In the genomic region with DNA sequence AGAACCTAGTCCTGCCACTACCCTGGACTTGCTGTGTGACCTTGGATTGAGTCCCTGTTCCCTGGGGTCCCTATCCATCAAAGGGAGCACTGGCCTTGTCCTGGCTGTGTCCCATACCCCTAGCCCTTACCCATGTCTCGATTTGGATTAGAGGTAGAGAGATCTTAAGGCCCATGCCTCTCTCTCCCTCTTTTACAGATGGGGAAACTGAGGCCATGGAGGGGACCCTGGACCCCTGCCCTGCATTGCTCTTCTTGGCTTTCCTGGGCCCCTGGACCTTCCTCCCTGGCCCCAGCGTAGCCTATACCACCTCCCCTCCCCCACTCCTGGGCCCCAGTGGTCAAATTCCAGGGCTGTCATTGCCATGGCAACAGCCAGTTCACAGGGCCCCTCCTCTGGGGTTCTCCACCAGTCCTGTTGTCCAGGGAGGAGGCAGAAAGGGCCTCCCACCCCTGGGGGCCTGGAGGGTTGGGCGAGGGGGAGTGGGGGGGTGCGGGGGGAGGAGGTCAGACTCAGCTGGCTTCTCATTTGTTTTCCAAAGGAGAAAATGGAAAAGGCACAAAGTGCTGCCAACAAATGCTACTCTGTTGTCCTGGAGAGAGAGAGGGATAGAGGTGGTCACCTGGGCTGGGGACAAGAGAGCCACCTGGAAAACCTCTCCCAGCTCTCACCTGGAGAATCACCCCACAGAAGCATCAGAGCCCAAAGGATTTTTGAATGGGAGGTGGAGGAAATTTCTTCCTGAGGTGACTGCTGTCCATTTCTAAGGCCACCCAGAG, we compare ENCODE assay signal across 1 cellular context.
TF ChIP-seq lines count a peak whose summit lies in the region.

No MANE protein-coding gene starts in this region.

TF ChIP-seq in HepG2, 621 proteins besides CTCF, POLR2A, EP300 and RAD21 (continued from another document and continues in another):
- TF ChIP-seq NONO (IDR thresholded peaks at IDR 0.05) (no peak), NONO (CRISPR knock-in tag; conservative IDR thresholded peaks at IDR 0.05) (no peak; the same call in 1 of the 2 replicates), ZNF615 (CRISPR knock-in tag; IDR thresholded peaks at IDR 0.05; ENCODE audit: borderline replicate concordance) (no peak), ZNF430 (CRISPR knock-in tag; IDR thresholded peaks at IDR 0.05) (no peak), ZNF737 (CRISPR knock-in tag; IDR thresholded peaks at IDR 0.05; ENCODE audit: borderline replicate concordance) (no peak), PCBP2 (optimal IDR thresholded peaks at IDR 0.05; ENCODE audit: low read depth, low read length, poor library complexity, severe bottlenecking) (no peak), ZNF788 (CRISPR knock-in tag; IDR thresholded peaks at IDR 0.05; ENCODE audit: borderline replicate concordance) (peak; percentile 67; the same call in 1 of the 2 replicates), ZNF670 (CRISPR knock-in tag; IDR thresholded peaks at IDR 0.05; ENCODE audit: borderline replicate concordance) (peak; percentile 29; the same call in 1 of the 2 replicates), PHB2 (IDR thresholded peaks at IDR 0.05; ENCODE audit: partially characterized antibody) (no peak), CREM (IDR thresholded peaks at IDR 0.05) (peak; percentile 62; the same call in 1 of the 2 replicates), CREM (CRISPR knock-in tag; IDR thresholded peaks at IDR 0.05) (no peak), KLF12 (CRISPR knock-in tag; IDR thresholded peaks at IDR 0.05; ENCODE audit: borderline replicate concordance) (no peak), MTA3 (CRISPR knock-in tag; IDR thresholded peaks at IDR 0.05) (no peak), NFIC (IDR thresholded peaks at IDR 0.05; ENCODE audit: low read length) (0 out of 2 replicates have a peak, but pooled peaks have one; percentile 26), JUN (CRISPR knock-in tag; IDR thresholded peaks at IDR 0.05) (no peak), FOXC1 (CRISPR knock-in tag; IDR thresholded peaks at IDR 0.05; ENCODE audit: borderline replicate concordance) (no peak), SETDB1 (CRISPR knock-in tag; IDR thresholded peaks at IDR 0.05; ENCODE audit: borderline replicate concordance) (no peak), ZNF232 (CRISPR knock-in tag; IDR thresholded peaks at IDR 0.05; ENCODE audit: borderline replicate concordance) (no peak), ERF (CRISPR knock-in tag; IDR thresholded peaks at IDR 0.05) (0 out of 2 replicates have a peak, but pooled peaks have one; percentile 56), ZNF747 (CRISPR knock-in tag; IDR thresholded peaks at IDR 0.05; ENCODE audit: borderline replicate concordance) (peak; percentile 65; the same call in 1 of the 2 replicates), SATB2 (CRISPR knock-in tag; IDR thresholded peaks at IDR 0.05) (no peak), EEA1 (CRISPR knock-in tag; IDR thresholded peaks at IDR 0.05; ENCODE audit: borderline replicate concordance) (no peak), ZNF17 (CRISPR knock-in tag; IDR thresholded peaks at IDR 0.05) (no peak), ZFP90 (CRISPR knock-in tag; IDR thresholded peaks at IDR 0.05; ENCODE audit: borderline replicate concordance) (no peak; the same call in 1 of the 2 replicates), HOXA7 (CRISPR knock-in tag; IDR thresholded peaks at IDR 0.05) (no peak), TP53 (CRISPR knock-in tag; conservative IDR thresholded peaks at IDR 0.05) (no peak), MTF1 (CRISPR knock-in tag; IDR thresholded peaks at IDR 0.05) (no peak), ZNF484 (CRISPR knock-in tag; IDR thresholded peaks at IDR 0.05; ENCODE audit: borderline replicate concordance, low read depth) (no peak), ETV5 (CRISPR knock-in tag; IDR thresholded peaks at IDR 0.05; ENCODE audit: borderline replicate concordance) (no peak; the same call in 1 of the 2 replicates), ZNF432 (CRISPR knock-in tag; IDR thresholded peaks at IDR 0.05; ENCODE audit: borderline replicate concordance) (no peak), HES4 (CRISPR knock-in tag; IDR thresholded peaks at IDR 0.05; ENCODE audit: borderline replicate concordance) (peak; percentile 63; the same call in 1 of the 2 replicates), SMARCC2 (IDR thresholded peaks at IDR 0.05) (no peak), ZNF878 (CRISPR knock-in tag; IDR thresholded peaks at IDR 0.05) (no peak), ZNF557 (CRISPR knock-in tag; IDR thresholded peaks at IDR 0.05) (no peak), CCAR2 (optimal IDR thresholded peaks at IDR 0.05; ENCODE audit: low read depth, low read length) (no peak), TAF1 (CRISPR knock-in tag; IDR thresholded peaks at IDR 0.05) (no peak), MEIS2 (CRISPR knock-in tag; IDR thresholded peaks at IDR 0.05) (peak; percentile 79), HNF4G (IDR thresholded peaks at IDR 0.05; ENCODE audit: borderline replicate concordance, low read depth, low read length) (peak; percentile 99), HNF4G (CRISPR knock-in tag; IDR thresholded peaks at IDR 0.05; ENCODE audit: borderline replicate concordance, low read depth) (peak; percentile 89; the same call in 1 of the 2 replicates), KLF11 (CRISPR knock-in tag; IDR thresholded peaks at IDR 0.05) (no peak)
- TF ChIP-seq, protein P1, sequence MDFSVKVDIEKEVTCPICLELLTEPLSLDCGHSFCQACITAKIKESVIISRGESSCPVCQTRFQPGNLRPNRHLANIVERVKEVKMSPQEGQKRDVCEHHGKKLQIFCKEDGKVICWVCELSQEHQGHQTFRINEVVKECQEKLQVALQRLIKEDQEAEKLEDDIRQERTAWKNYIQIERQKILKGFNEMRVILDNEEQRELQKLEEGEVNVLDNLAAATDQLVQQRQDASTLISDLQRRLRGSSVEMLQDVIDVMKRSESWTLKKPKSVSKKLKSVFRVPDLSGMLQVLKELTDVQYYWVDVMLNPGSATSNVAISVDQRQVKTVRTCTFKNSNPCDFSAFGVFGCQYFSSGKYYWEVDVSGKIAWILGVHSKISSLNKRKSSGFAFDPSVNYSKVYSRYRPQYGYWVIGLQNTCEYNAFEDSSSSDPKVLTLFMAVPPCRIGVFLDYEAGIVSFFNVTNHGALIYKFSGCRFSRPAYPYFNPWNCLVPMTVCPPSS (IDR thresholded peaks at IDR 0.05): no peak
- TF ChIP-seq, protein P2, sequence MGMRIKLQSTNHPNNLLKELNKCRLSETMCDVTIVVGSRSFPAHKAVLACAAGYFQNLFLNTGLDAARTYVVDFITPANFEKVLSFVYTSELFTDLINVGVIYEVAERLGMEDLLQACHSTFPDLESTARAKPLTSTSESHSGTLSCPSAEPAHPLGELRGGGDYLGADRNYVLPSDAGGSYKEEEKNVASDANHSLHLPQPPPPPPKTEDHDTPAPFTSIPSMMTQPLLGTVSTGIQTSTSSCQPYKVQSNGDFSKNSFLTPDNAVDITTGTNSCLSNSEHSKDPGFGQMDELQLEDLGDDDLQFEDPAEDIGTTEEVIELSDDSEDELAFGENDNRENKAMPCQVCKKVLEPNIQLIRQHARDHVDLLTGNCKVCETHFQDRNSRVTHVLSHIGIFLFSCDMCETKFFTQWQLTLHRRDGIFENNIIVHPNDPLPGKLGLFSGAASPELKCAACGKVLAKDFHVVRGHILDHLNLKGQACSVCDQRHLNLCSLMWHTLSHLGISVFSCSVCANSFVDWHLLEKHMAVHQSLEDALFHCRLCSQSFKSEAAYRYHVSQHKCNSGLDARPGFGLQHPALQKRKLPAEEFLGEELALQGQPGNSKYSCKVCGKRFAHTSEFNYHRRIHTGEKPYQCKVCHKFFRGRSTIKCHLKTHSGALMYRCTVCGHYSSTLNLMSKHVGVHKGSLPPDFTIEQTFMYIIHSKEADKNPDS (CRISPR knock-in tag; IDR thresholded peaks at IDR 0.05): no peak
- TF ChIP-seq, protein P3, sequence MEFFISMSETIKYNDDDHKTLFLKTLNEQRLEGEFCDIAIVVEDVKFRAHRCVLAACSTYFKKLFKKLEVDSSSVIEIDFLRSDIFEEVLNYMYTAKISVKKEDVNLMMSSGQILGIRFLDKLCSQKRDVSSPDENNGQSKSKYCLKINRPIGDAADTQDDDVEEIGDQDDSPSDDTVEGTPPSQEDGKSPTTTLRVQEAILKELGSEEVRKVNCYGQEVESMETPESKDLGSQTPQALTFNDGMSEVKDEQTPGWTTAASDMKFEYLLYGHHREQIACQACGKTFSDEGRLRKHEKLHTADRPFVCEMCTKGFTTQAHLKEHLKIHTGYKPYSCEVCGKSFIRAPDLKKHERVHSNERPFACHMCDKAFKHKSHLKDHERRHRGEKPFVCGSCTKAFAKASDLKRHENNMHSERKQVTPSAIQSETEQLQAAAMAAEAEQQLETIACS (CRISPR knock-in tag; IDR thresholded peaks at IDR 0.05): no peak
- TF ChIP-seq, protein P4, sequence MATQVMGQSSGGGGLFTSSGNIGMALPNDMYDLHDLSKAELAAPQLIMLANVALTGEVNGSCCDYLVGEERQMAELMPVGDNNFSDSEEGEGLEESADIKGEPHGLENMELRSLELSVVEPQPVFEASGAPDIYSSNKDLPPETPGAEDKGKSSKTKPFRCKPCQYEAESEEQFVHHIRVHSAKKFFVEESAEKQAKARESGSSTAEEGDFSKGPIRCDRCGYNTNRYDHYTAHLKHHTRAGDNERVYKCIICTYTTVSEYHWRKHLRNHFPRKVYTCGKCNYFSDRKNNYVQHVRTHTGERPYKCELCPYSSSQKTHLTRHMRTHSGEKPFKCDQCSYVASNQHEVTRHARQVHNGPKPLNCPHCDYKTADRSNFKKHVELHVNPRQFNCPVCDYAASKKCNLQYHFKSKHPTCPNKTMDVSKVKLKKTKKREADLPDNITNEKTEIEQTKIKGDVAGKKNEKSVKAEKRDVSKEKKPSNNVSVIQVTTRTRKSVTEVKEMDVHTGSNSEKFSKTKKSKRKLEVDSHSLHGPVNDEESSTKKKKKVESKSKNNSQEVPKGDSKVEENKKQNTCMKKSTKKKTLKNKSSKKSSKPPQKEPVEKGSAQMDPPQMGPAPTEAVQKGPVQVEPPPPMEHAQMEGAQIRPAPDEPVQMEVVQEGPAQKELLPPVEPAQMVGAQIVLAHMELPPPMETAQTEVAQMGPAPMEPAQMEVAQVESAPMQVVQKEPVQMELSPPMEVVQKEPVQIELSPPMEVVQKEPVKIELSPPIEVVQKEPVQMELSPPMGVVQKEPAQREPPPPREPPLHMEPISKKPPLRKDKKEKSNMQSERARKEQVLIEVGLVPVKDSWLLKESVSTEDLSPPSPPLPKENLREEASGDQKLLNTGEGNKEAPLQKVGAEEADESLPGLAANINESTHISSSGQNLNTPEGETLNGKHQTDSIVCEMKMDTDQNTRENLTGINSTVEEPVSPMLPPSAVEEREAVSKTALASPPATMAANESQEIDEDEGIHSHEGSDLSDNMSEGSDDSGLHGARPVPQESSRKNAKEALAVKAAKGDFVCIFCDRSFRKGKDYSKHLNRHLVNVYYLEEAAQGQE (IDR thresholded peaks at IDR 0.05; ENCODE audit: borderline replicate concordance in 1 of 2, low read depth in 1 of 2, low read length in 2 of 2): peak in 1 of 2 experiments; percentile 66; a peak in 2 of 4 replicates
- TF ChIP-seq, protein P5, sequence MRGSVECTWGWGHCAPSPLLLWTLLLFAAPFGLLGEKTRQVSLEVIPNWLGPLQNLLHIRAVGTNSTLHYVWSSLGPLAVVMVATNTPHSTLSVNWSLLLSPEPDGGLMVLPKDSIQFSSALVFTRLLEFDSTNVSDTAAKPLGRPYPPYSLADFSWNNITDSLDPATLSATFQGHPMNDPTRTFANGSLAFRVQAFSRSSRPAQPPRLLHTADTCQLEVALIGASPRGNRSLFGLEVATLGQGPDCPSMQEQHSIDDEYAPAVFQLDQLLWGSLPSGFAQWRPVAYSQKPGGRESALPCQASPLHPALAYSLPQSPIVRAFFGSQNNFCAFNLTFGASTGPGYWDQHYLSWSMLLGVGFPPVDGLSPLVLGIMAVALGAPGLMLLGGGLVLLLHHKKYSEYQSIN (CRISPR knock-in tag; IDR thresholded peaks at IDR 0.05; ENCODE audit: borderline replicate concordance): no peak
- TF ChIP-seq, protein P6, sequence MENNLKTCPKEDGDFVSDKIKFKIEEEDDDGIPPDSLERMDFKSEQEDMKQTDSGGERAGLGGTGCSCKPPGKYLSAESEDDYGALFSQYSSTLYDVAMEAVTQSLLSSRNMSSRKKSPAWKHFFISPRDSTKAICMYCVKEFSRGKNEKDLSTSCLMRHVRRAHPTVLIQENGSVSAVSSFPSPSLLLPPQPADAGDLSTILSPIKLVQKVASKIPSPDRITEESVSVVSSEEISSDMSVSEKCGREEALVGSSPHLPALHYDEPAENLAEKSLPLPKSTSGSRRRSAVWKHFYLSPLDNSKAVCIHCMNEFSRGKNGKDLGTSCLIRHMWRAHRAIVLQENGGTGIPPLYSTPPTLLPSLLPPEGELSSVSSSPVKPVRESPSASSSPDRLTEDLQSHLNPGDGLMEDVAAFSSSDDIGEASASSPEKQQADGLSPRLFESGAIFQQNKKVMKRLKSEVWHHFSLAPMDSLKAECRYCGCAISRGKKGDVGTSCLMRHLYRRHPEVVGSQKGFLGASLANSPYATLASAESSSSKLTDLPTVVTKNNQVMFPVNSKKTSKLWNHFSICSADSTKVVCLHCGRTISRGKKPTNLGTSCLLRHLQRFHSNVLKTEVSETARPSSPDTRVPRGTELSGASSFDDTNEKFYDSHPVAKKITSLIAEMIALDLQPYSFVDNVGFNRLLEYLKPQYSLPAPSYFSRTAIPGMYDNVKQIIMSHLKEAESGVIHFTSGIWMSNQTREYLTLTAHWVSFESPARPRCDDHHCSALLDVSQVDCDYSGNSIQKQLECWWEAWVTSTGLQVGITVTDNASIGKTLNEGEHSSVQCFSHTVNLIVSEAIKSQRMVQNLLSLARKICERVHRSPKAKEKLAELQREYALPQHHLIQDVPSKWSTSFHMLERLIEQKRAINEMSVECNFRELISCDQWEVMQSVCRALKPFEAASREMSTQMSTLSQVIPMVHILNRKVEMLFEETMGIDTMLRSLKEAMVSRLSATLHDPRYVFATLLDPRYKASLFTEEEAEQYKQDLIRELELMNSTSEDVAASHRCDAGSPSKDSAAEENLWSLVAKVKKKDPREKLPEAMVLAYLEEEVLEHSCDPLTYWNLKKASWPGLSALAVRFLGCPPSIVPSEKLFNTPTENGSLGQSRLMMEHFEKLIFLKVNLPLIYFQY (CRISPR knock-in tag; IDR thresholded peaks at IDR 0.05; ENCODE audit: borderline replicate concordance): no peak
- TF ChIP-seq, protein P7, sequence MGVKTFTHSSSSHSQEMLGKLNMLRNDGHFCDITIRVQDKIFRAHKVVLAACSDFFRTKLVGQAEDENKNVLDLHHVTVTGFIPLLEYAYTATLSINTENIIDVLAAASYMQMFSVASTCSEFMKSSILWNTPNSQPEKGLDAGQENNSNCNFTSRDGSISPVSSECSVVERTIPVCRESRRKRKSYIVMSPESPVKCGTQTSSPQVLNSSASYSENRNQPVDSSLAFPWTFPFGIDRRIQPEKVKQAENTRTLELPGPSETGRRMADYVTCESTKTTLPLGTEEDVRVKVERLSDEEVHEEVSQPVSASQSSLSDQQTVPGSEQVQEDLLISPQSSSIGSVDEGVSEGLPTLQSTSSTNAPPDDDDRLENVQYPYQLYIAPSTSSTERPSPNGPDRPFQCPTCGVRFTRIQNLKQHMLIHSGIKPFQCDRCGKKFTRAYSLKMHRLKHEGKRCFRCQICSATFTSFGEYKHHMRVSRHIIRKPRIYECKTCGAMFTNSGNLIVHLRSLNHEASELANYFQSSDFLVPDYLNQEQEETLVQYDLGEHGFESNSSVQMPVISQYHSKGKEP (CRISPR knock-in tag; IDR thresholded peaks at IDR 0.05): no peak
- TF ChIP-seq, protein P8, sequence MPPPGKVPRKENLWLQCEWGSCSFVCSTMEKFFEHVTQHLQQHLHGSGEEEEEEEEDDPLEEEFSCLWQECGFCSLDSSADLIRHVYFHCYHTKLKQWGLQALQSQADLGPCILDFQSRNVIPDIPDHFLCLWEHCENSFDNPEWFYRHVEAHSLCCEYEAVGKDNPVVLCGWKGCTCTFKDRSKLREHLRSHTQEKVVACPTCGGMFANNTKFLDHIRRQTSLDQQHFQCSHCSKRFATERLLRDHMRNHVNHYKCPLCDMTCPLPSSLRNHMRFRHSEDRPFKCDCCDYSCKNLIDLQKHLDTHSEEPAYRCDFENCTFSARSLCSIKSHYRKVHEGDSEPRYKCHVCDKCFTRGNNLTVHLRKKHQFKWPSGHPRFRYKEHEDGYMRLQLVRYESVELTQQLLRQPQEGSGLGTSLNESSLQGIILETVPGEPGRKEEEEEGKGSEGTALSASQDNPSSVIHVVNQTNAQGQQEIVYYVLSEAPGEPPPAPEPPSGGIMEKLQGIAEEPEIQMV (CRISPR knock-in tag; IDR thresholded peaks at IDR 0.05; ENCODE audit: low read depth): no peak
